In the genomic region with DNA sequence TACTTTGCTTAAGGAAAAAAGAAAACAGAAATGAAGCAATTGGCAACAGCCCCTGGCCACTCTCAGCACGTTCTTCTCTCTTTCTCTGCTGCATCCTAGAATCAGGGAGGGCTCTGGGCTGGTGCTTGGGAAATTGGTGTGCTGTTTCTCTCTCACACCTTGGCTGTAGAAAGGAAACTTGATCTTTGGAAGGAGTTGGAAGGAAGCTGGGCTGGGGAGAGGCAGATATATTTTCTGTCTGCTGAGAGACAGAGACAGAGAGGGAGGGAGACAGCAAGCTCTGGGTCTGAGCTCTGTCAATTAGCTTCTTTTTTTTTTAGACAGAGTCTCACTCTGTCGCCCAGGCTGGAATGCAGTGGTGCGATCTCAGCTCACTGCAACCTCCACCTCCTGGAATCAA, we compare ENCODE assay signal across 1 cellular context.
TF ChIP-seq lines count a peak whose summit lies in the region.

No MANE protein-coding gene starts in this region.

TF ChIP-seq in GM23338, 12 proteins besides CTCF, POLR2A, EP300 and RAD21 (continued from another document):
- TF ChIP-seq, protein P1, sequence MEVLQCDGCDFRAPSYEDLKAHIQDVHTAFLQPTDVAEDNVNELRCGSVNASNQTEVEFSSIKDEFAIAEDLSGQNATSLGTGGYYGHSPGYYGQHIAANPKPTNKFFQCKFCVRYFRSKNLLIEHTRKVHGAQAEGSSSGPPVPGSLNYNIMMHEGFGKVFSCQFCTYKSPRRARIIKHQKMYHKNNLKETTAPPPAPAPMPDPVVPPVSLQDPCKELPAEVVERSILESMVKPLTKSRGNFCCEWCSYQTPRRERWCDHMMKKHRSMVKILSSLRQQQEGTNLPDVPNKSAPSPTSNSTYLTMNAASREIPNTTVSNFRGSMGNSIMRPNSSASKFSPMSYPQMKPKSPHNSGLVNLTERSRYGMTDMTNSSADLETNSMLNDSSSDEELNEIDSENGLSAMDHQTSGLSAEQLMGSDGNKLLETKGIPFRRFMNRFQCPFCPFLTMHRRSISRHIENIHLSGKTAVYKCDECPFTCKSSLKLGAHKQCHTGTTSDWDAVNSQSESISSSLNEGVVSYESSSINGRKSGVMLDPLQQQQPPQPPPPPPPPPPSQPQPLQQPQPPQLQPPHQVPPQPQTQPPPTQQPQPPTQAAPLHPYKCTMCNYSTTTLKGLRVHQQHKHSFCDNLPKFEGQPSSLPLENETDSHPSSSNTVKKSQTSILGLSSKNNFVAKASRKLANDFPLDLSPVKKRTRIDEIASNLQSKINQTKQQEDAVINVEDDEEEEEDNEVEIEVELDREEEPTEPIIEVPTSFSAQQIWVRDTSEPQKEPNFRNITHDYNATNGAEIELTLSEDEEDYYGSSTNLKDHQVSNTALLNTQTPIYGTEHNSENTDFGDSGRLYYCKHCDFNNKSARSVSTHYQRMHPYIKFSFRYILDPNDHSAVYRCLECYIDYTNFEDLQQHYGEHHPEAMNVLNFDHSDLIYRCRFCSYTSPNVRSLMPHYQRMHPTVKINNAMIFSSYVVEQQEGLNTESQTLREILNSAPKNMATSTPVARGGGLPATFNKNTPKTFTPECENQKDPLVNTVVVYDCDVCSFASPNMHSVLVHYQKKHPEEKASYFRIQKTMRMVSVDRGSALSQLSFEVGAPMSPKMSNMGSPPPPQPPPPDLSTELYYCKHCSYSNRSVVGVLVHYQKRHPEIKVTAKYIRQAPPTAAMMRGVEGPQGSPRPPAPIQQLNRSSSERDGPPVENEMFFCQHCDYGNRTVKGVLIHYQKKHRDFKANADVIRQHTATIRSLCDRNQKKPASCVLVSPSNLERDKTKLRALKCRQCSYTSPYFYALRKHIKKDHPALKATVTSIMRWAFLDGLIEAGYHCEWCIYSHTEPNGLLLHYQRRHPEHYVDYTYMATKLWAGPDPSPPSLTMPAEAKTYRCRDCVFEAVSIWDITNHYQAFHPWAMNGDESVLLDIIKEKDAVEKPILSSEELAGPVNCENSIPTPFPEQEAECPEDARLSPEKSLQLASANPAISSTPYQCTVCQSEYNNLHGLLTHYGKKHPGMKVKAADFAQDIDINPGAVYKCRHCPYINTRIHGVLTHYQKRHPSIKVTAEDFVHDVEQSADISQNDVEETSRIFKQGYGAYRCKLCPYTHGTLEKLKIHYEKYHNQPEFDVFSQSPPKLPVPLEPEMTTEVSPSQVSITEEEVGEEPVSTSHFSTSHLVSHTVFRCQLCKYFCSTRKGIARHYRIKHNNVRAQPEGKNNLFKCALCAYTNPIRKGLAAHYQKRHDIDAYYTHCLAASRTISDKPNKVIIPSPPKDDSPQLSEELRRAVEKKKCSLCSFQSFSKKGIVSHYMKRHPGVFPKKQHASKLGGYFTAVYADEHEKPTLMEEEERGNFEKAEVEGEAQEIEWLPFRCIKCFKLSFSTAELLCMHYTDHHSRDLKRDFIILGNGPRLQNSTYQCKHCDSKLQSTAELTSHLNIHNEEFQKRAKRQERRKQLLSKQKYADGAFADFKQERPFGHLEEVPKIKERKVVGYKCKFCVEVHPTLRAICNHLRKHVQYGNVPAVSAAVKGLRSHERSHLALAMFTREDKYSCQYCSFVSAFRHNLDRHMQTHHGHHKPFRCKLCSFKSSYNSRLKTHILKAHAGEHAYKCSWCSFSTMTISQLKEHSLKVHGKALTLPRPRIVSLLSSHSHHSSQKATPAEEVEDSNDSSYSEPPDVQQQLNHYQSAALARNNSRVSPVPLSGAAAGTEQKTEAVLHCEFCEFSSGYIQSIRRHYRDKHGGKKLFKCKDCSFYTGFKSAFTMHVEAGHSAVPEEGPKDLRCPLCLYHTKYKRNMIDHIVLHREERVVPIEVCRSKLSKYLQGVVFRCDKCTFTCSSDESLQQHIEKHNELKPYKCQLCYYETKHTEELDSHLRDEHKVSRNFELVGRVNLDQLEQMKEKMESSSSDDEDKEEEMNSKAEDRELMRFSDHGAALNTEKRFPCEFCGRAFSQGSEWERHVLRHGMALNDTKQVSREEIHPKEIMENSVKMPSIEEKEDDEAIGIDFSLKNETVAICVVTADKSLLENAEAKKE (CRISPR knock-in tag; IDR thresholded peaks at IDR 0.05) = no peak
- TF ChIP-seq, protein P2, sequence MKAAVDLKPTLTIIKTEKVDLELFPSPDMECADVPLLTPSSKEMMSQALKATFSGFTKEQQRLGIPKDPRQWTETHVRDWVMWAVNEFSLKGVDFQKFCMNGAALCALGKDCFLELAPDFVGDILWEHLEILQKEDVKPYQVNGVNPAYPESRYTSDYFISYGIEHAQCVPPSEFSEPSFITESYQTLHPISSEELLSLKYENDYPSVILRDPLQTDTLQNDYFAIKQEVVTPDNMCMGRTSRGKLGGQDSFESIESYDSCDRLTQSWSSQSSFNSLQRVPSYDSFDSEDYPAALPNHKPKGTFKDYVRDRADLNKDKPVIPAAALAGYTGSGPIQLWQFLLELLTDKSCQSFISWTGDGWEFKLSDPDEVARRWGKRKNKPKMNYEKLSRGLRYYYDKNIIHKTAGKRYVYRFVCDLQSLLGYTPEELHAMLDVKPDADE (IDR thresholded peaks at IDR 0.05) = no peak
- no peak for TF ChIP-seq NANOG (IDR thresholded peaks at IDR 0.05; ENCODE audit: borderline replicate concordance)
